In genomic region chr12:32975122-32975521, GRCh38 we compare ENCODE assay signal across 28 cellular contexts.
"Had no signal": no experiment of that assay in that cellular context is flagged by ENCODE, and none has a peak within 500 bp of the region (broad histone marks: within the 10 kb centered on the region; RNA-seq: fewer than 3 reads in every experiment).

No MANE protein-coding gene starts in this region.

- H3K9me3 Mint-ChIP-seq: naive thymus-derived CD4-positive, alpha-beta T cell; natural killer cell; nephron; neural crest cell; stimulated activated naive B cell treated with anti-CD40 and anti-IgM and Interleukin-4, amounts not matched to agents 10 μg/mL and 1 μg/mL and 100 μg/mL, for 72 hours; stimulated activated naive CD8-positive, alpha-beta T cell treated with anti-CD3 and anti-CD28 coated beads, Interleukin-15, Interleukin-2, amounts not matched to agents 100 ng/mL and 50 ng/mL, for 24 hours; type B pancreatic cell had no signal

- H3K4me1 Mint-ChIP-seq: naive thymus-derived CD4-positive, alpha-beta T cell; natural killer cell; stimulated activated effector memory CD8-positive, alpha-beta T cell treated with anti-CD3 and anti-CD28 coated beads, Interleukin-12 subunit alpha, Interleukin-12 subunit beta, amount 100 ng/mL, for 72 hours; stimulated activated naive B cell treated with anti-CD40 and anti-IgM and Interleukin-4, amounts not matched to agents 10 μg/mL and 1 μg/mL and 100 μg/mL, for 72 hours had no signal

- H3K4me3 Mint-ChIP-seq: naive thymus-derived CD4-positive, alpha-beta T cell; natural killer cell; nephron; neural crest cell; stimulated activated effector memory CD8-positive, alpha-beta T cell treated with anti-CD3 and anti-CD28 coated beads, Interleukin-12 subunit alpha, Interleukin-12 subunit beta, amount 100 ng/mL, for 72 hours; stimulated activated naive B cell treated with anti-CD40 and anti-IgM and Interleukin-4, amounts not matched to agents 10 μg/mL and 1 μg/mL and 100 μg/mL, for 72 hours; stimulated activated naive CD8-positive, alpha-beta T cell treated with anti-CD3 and anti-CD28 coated beads, Interleukin-15, Interleukin-2, amounts not matched to agents 100 ng/mL and 50 ng/mL, for 24 hours; type B pancreatic cell had no signal

- ATAC-seq: naive thymus-derived CD4-positive, alpha-beta T cell; natural killer cell; pancreas; right cardiac atrium; right lobe of liver; stimulated activated effector memory CD8-positive, alpha-beta T cell treated with anti-CD3 and anti-CD28 coated beads, Interleukin-12 subunit alpha, Interleukin-12 subunit beta, amount 100 ng/mL, for 72 hours; stimulated activated naive B cell treated with anti-CD40 and anti-IgM and Interleukin-4, amounts not matched to agents 10 μg/mL and 1 μg/mL and 100 μg/mL, for 72 hours; upper lobe of right lung had no signal

- H3K27ac ChIP-seq: neutrophil, pancreas, prostate gland, right lobe of liver, sigmoid colon, stomach, thoracic aorta, thyroid gland, tibial nerve, upper lobe of right lung, uterus had no signal

- H3K27me3 Mint-ChIP-seq: stimulated activated naive B cell treated with anti-CD40 and anti-IgM and Interleukin-4, amounts not matched to agents 10 μg/mL and 1 μg/mL and 100 μg/mL, for 72 hours; stimulated activated naive CD8-positive, alpha-beta T cell treated with anti-CD3 and anti-CD28 coated beads, Interleukin-15, Interleukin-2, amounts not matched to agents 100 ng/mL and 50 ng/mL, for 24 hours; type B pancreatic cell had no signal

- H3K4me3 ChIP-seq: pancreas, prostate gland, right lobe of liver, sigmoid colon, stomach, thoracic aorta, thyroid gland, tibial nerve, upper lobe of right lung, uterus had no signal

- H3K36me3 Mint-ChIP-seq: naive thymus-derived CD4-positive, alpha-beta T cell; natural killer cell; stimulated activated effector memory CD8-positive, alpha-beta T cell treated with anti-CD3 and anti-CD28 coated beads, Interleukin-12 subunit alpha, Interleukin-12 subunit beta, amount 100 ng/mL, for 72 hours; stimulated activated naive B cell treated with anti-CD40 and anti-IgM and Interleukin-4, amounts not matched to agents 10 μg/mL and 1 μg/mL and 100 μg/mL, for 72 hours; type B pancreatic cell had no signal

- H3K27ac Mint-ChIP-seq: naive thymus-derived CD4-positive, alpha-beta T cell; natural killer cell; nephron; stimulated activated effector memory CD8-positive, alpha-beta T cell treated with anti-CD3 and anti-CD28 coated beads, Interleukin-12 subunit alpha, Interleukin-12 subunit beta, amount 100 ng/mL, for 72 hours; stimulated activated naive B cell treated with anti-CD40 and anti-IgM and Interleukin-4, amounts not matched to agents 10 μg/mL and 1 μg/mL and 100 μg/mL, for 72 hours; stimulated activated naive CD8-positive, alpha-beta T cell treated with anti-CD3 and anti-CD28 coated beads, Interleukin-15, Interleukin-2, amounts not matched to agents 100 ng/mL and 50 ng/mL, for 24 hours; type B pancreatic cell had no signal

- DNase-seq: naive thymus-derived CD4-positive, alpha-beta T cell; natural killer cell; nucleus accumbens; pancreas; retina; right cardiac atrium; right lobe of liver; sigmoid colon; small intestine; stimulated activated CD4-positive, alpha-beta T cell treated with anti-CD3 and anti-CD28 coated beads, Interleukin-15, amount 100 ng/mL, for 24 hours; stimulated activated CD4-positive, alpha-beta T cell treated with anti-CD3 and anti-CD28 coated beads, Interleukin-2, amount 100 ng/mL, for 24 hours; stimulated activated CD4-positive, alpha-beta T cell treated with anti-CD3 and anti-CD28 coated beads, Interleukin-2, amount 100 ng/mL, for 48 hours; stimulated activated CD4-positive, alpha-beta T cell treated with anti-CD3 and anti-CD28 coated beads, Interleukin-4, amount 100 ng/mL, for 24 hours; stimulated activated naive B cell treated with anti-CD40 and anti-IgM and Interleukin-4, amounts not matched to agents 10 μg/mL and 1 μg/mL and 100 μg/mL, for 72 hours; stimulated activated naive CD4-positive, alpha-beta T cell treated with Interleukin-2 at 50 U/mL for 16 hours; stomach; thyroid gland; upper lobe of right lung; uterus had no signal
